ENCODE assay signal across 13 cellular contexts in the genomic region with DNA sequence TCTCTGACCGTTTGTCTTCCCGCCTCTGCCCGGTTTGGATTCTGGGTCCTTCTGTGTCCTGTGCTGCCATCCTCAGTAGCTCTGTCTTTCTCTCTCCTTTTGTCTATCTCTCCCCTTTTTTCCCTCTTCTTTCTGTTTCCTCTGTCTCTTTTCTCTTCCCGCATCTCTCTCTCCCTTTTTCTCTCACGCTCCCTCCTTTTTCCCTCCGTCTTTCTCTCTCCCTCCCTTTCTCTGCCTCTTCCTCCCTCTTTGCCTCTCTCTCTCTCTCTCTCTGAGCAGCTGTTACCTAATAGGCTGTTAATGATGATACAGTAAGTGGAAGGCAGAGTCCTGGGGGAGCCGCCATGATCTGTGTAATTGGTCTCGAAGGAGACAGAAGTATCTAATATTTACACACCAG.
"Had no signal": no experiment of that assay in that cellular context is flagged by ENCODE, and none has a peak within 500 bp of the region (broad histone marks: within the 10 kb centered on the region; RNA-seq: fewer than 3 reads in every experiment).

No MANE protein-coding gene starts in this region.

- DNase-seq: activated CD4-positive, alpha-beta memory T cell treated with anti-CD3 and anti-CD28 coated beads, Interleukin-2, amount 10 ng/mL, durations not matched to agents 7 days and 5 days; activated CD4-positive, alpha-beta T cell treated with anti-CD3 and anti-CD28 coated beads for 4 hours; activated naive CD4-positive, alpha-beta T cell treated with anti-CD3 and anti-CD28 coated beads, Interleukin-2, amount 10 ng/mL, durations not matched to agents 7 days and 5 days; activated T-cell treated with anti-CD3 and anti-CD28 coated beads, Interleukin-2, amount 50 U/mL, for 24 hours; erythroblast; left cardiac atrium; lower lobe of right lung; posterior cingulate gyrus had no signal

- FAIRE-seq: astrocyte had no signal

- H3K9me3 ChIP-seq: gastroesophageal sphincter, lower lobe of right lung, thoracic aorta had no signal

- H3K27me3 ChIP-seq: gastroesophageal sphincter had no signal

- H3K4me3 ChIP-seq: gastroesophageal sphincter, lower lobe of right lung, thoracic aorta had no signal

- H3K4me1 ChIP-seq: lower lobe of right lung had no signal

- H3K36me3 ChIP-seq: gastroesophageal sphincter, lower lobe of right lung, thoracic aorta had no signal

- H3K27ac ChIP-seq: gastroesophageal sphincter, lower lobe of right lung, thoracic aorta had no signal

- ATAC-seq: gastroesophageal sphincter; left cardiac atrium; lower lobe of right lung; stimulated activated effector memory CD8-positive, alpha-beta T cell treated with anti-CD3 and anti-CD28 coated beads, Interleukin-12 subunit alpha, Interleukin-12 subunit beta, amount 100 ng/mL, for 72 hours; WTC11 had no signal
